ENCODE assay signal across 16 cellular contexts in the genomic region with DNA sequence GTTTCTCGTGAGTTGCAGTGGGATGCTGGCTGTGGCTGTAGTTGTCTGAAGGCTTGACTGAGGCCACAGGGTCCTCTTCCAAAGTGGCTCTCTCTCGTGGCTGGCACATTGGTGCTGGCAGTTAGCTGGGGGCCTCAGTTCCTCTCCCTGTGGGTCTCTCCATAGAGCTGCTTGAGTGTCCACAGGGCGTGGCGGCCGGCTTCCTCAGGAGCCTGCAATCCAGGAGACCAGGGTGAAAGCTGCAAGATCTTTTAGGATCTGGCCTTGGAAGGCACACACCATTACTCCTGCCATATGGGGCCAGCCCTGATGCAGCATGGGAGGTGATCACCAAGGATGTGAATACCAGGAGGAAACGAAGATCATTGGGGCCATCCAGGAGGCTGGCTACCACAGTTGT. TPM values are rescaled to one million over a fixed set of nuclear protein-coding genes. Genes with fewer than 3 reads are reported as not detected.
DNase-seq lines count a peak whose midpoint lies in the region; ATAC-seq and TF ChIP-seq lines count a peak whose summit lies in the region.
"Had no signal": no experiment of that assay in that cellular context is flagged by ENCODE, and none has a peak within 500 bp of the region (broad histone marks: within the 10 kb centered on the region; RNA-seq: fewer than 3 reads in every experiment).

No MANE protein-coding gene starts in this region.

- H3K27me3 ChIP-seq in mesenchymal stem cell (ENCODE audit: control insufficient read depth in 1 of 2, insufficient read depth in 1 of 2, low read length in 2 of 2) = no peaks in the 10 kb centered on the region

- 98% methylated on average over 6 of the region's 6 CpGs for WGBS in mesenchymal stem cell

- no peak overlapping the region for H2BK5ac ChIP-seq in mesenchymal stem cell (ENCODE audit: low read depth, low read length, poor library complexity, severe bottlenecking)

- no peak overlapping the region for H3K4me3 ChIP-seq in OCI-LY7 (ENCODE audit: low read depth, low read length, poor library complexity, severe bottlenecking)
- no peak overlapping the region for H3K4me3 ChIP-seq in mesenchymal stem cell (ENCODE audit: insufficient read depth in 1 of 2, low read depth in 1 of 2, low read length in 2 of 2)

- no peaks in the 10 kb centered on the region for H4K20me1 ChIP-seq in OCI-LY7 (ENCODE audit: insufficient read depth, low read length)

- H3K9me3 ChIP-seq in OCI-LY7 (ENCODE audit: low read length) (peaks cover 6% of the 10 kb centered on the region), mesenchymal stem cell (ENCODE audit: control insufficient read depth, low read length) (no peaks in the 10 kb centered on the region)
- H3K9me3 ChIP-seq: SK-N-SH had no signal

- no peak overlapping the region for H4K8ac ChIP-seq in mesenchymal stem cell (ENCODE audit: low read length)

- peak overlapping the region; percentile 98 for H3K27ac ChIP-seq in OCI-LY7 (ENCODE audit: low read depth, low read length, poor library complexity, severe bottlenecking)
- H3K27ac ChIP-seq in mesenchymal stem cell (ENCODE audit: low read length, poor library complexity, severe bottlenecking) = no peak overlapping the region
- H3K27ac ChIP-seq: 22Rv1 had no signal

- H3K36me3 ChIP-seq in OCI-LY7 (ENCODE audit: insufficient read depth, low read length) (peaks cover 4% of the 10 kb centered on the region), mesenchymal stem cell (ENCODE audit: control insufficient read depth in 1 of 2, insufficient read depth in 2 of 2, low read depth in 1 of 2, low read length in 2 of 2) (peaks cover 0 to 5% of the 10 kb centered on the region in 2 experiments)

- peaks cover 2% of the 10 kb centered on the region for H3K27me3 Mint-ChIP-seq in activated CD8-positive, alpha-beta memory T cell treated with anti-CD3 and anti-CD28 coated beads, Interleukin-2, amount 10 ng/mL, durations not matched to agents 7 days and 5 days
- no peaks in the 10 kb centered on the region for H3K27me3 Mint-ChIP-seq in type B pancreatic cell

- H3K23ac ChIP-seq in mesenchymal stem cell (ENCODE audit: low read length in 2 of 2) = no peak overlapping the region

- H3K9me2 ChIP-seq in OCI-LY7 (ENCODE audit: insufficient read depth, low read length) = no peaks in the 10 kb centered on the region
- H3K9me2 ChIP-seq: SK-N-SH had no signal

- no TSS peak for BruUV-seq in OCI-LY7 (replicated peaks; lab: Mats Ljungman, UMichigan)

- no peak overlapping the region for H3K4ac ChIP-seq in mesenchymal stem cell (ENCODE audit: low read depth in 1 of 2, low read length in 2 of 2)

- H3K4me1 Mint-ChIP-seq in activated CD8-positive, alpha-beta memory T cell treated with anti-CD3 and anti-CD28 coated beads, Interleukin-2, amount 10 ng/mL, durations not matched to agents 7 days and 5 days = peaks cover 29% of the 10 kb centered on the region
- peaks cover 23% of the 10 kb centered on the region for H3K4me1 Mint-ChIP-seq in type B pancreatic cell (ENCODE audit: unreplicated experiment)

- H3K79me2 ChIP-seq in OCI-LY7 (ENCODE audit: insufficient read depth, low read depth, low read length) = peaks cover 12% of the 10 kb centered on the region; the same call in 1 of the 2 replicates

- H3K4me1 ChIP-seq in OCI-LY7 (ENCODE audit: insufficient read depth, low read length, poor library complexity, severe bottlenecking) (peaks cover 80% of the 10 kb centered on the region), mesenchymal stem cell (ENCODE audit: control insufficient read depth, insufficient read depth, low read depth, low read length) (peaks cover 21% of the 10 kb centered on the region)

- no peaks in the 10 kb centered on the region for H3K9me3 Mint-ChIP-seq in activated CD8-positive, alpha-beta memory T cell treated with anti-CD3 and anti-CD28 coated beads, Interleukin-2, amount 10 ng/mL, durations not matched to agents 7 days and 5 days (ENCODE audit: low read depth)
- no peaks in the 10 kb centered on the region for H3K9me3 Mint-ChIP-seq in type B pancreatic cell

- H3K4me2 ChIP-seq in OCI-LY7 (ENCODE audit: low read length) (peak overlapping the region; percentile 35), mesenchymal stem cell (ENCODE audit: low read length, poor library complexity, severe bottlenecking) (no peak overlapping the region)
- H3K4me2 ChIP-seq: SK-N-SH had no signal

- H2BK12ac ChIP-seq in mesenchymal stem cell (ENCODE audit: low read length in 2 of 2) = peak overlapping the region in 1 of 2 experiments; percentile 68

- intact Hi-C loops in OCI-LY7 (cut with micrococcal nuclease; ENCODE audit: unreplicated experiment) = loop anchor here (5.0 kb wide), 2 partner anchors 98 to 253 kb away; a partner anchor contains a TSS

- H2BK120ac ChIP-seq in mesenchymal stem cell (ENCODE audit: low read depth, low read length) = no peak overlapping the region

- DNase-seq in activated CD8-positive, alpha-beta memory T cell treated with anti-CD3 and anti-CD28 coated beads, Interleukin-2, amount 10 ng/mL, durations not matched to agents 7 days and 5 days = peak; percentile 31
- DNase-seq in activated CD8-positive, alpha-beta memory T cell treated with anti-CD3 and anti-CD28 coated beads for 24 hours = no peak
- DNase-seq in OCI-LY7 (ENCODE audit: low spot score) (no peak), mesenchymal stem cell (no peak), type B pancreatic cell (ENCODE audit: extremely low spot score, unreplicated experiment) (peak; percentile 51), retina (no peak)
- DNase-seq: C1 segment of cervical spinal cord, DMS 273 treated with DMSO at 0.1 percent for 48 hours, Kasumi-1, MM.1S, NCI-H1092 treated with DMSO at 0.1 percent for 48 hours, SHP77, SK-N-SH had no signal

- H4K91ac ChIP-seq in mesenchymal stem cell (ENCODE audit: low read length) = no peak overlapping the region

- peak overlapping the region; percentile 73 for H2AK5ac ChIP-seq in mesenchymal stem cell (ENCODE audit: low read length, severe bottlenecking)

- H3K27ac Mint-ChIP-seq in activated CD8-positive, alpha-beta memory T cell treated with anti-CD3 and anti-CD28 coated beads, Interleukin-2, amount 10 ng/mL, durations not matched to agents 7 days and 5 days = no peak overlapping the region
- H3K27ac Mint-ChIP-seq in type B pancreatic cell = no peak overlapping the region

- POLR2A ChIA-PET in OCI-LY7 (lab: Charles Lee) = interaction anchor here (1.2 kb wide), 1 partner anchor 8 kb away, joined by 3 read pairs; no protein-coding TSS in a partner anchor

- CTCF ChIA-PET in activated CD8-positive, alpha-beta memory T cell treated with anti-CD3 and anti-CD28 coated beads, Interleukin-2, amount 10 ng/mL, durations not matched to agents 7 days and 5 days (lab: Charles Lee) = no interaction called here
- CTCF ChIA-PET in OCI-LY7 (lab: Charles Lee; ENCODE audit: unreplicated experiment) = no interaction called here

- H3K36me3 Mint-ChIP-seq in activated CD8-positive, alpha-beta memory T cell treated with anti-CD3 and anti-CD28 coated beads, Interleukin-2, amount 10 ng/mL, durations not matched to agents 7 days and 5 days = no peaks in the 10 kb centered on the region
- no peaks in the 10 kb centered on the region for H3K36me3 Mint-ChIP-seq in type B pancreatic cell

- no peak for ATAC-seq in activated CD8-positive, alpha-beta memory T cell treated with anti-CD3 and anti-CD28 coated beads, Interleukin-2, amount 10 ng/mL, durations not matched to agents 7 days and 5 days
- ATAC-seq in HG03196 (IDR thresholded peaks at IDR 0.05; ENCODE audit: unreplicated experiment) (no peak), GM21423 (IDR thresholded peaks at IDR 0.05; ENCODE audit: unreplicated experiment) (no peak)

- no peak overlapping the region for H3K18ac ChIP-seq in mesenchymal stem cell (ENCODE audit: low read depth in 1 of 2, low read length in 2 of 2)

- TF ChIP-seq CTCF in OCI-LY7 (conservative IDR thresholded peaks at IDR 0.05; ENCODE audit: low read length) (no peak), type B pancreatic cell (conservative IDR thresholded peaks at IDR 0.05) (no peak)

- H3K14ac ChIP-seq in mesenchymal stem cell (ENCODE audit: low read length in 2 of 2) = peak overlapping the region in 1 of 2 experiments; percentile 74

- peaks cover 27% of the 10 kb centered on the region for H3K79me1 ChIP-seq in mesenchymal stem cell (replicated peaks; ENCODE audit: low read length, poor library complexity, severe bottlenecking)

- no peak overlapping the region for H3K9ac ChIP-seq in mesenchymal stem cell (ENCODE audit: low read length)
- H3K9ac ChIP-seq: SK-N-SH had no signal

- no peak overlapping the region for H2BK15ac ChIP-seq in mesenchymal stem cell (ENCODE audit: low read depth, poor library complexity, severe bottlenecking)

- H2AFZ ChIP-seq in OCI-LY7 (ENCODE audit: low read length) (no peak overlapping the region), mesenchymal stem cell (ENCODE audit: low read depth, low read length) (no peak overlapping the region)

- H3K4me3 Mint-ChIP-seq in activated CD8-positive, alpha-beta memory T cell treated with anti-CD3 and anti-CD28 coated beads, Interleukin-2, amount 10 ng/mL, durations not matched to agents 7 days and 5 days = no peak overlapping the region
- H3K4me3 Mint-ChIP-seq in type B pancreatic cell = no peak overlapping the region

RNA-seq across cellular contexts. Expression of a gene that starts 41.1 kb away (rescaled TPM):
- 10 to 100 TPM in 1 of 2 experiments, 1 to 10 TPM in 1; 6.8 to 13.8 TPM for total RNA-seq in activated CD8-positive, alpha-beta memory T cell treated with anti-CD3 and anti-CD28 coated beads, Interleukin-2, amount 10 ng/mL, durations not matched to agents 7 days and 5 days
- 5.6 TPM in 2 replicates for total RNA-seq in OCI-LY7 (2014; rRNA removed; shearing (Covaris generic))
- 10.1 and 11.4 TPM in 2 replicates for total RNA-seq in OCI-LY7 (2022)
- 0.64 TPM for polyA plus RNA-seq in mesenchymal stem cell (2013, experiment 1 of 2)
- 0.71 TPM for polyA plus RNA-seq in mesenchymal stem cell (2013, experiment 2 of 2)
- 3.4 and 5.4 TPM in 2 replicates for total RNA-seq in type B pancreatic cell (ENCODE audit: low replicate concordance)

Comparison
In these comparisons a context has a peak if more than half of its experiments do, and no peak if none do; other contexts are left out.
1. DNase-seq: peak in activated CD8-positive, alpha-beta memory T cell treated with anti-CD3 and anti-CD28 coated beads, Interleukin-2, amount 10 ng/mL, durations not matched to agents 7 days and 5 days (single experiment) and type B pancreatic cell (single experiment); none in activated CD8-positive, alpha-beta memory T cell treated with anti-CD3 and anti-CD28 coated beads for 24 hours (single experiment), OCI-LY7 (single experiment), mesenchymal stem cell (single experiment) and retina (single experiment).